ENCODE assay signal across 17 cellular contexts in the genomic region with DNA sequence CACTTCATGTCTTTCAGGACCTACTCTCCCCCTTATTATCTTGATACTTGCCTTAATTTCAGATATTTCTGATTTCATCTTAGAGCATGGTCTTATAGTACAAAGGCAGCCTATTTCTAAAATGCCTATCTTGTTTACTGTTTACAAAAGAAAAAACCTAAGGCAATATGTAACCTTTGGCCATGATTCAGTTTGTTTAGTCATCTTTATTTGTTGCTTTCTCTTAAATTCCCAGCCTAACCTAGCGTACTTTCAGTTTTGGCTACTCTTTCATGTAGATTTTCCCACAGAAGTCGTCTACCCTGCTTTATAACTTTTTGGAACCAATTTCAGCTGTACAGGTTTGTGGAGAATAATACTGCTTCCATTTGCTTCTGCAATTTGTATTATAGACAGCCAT.
"Had no signal": no experiment of that assay in that cellular context is flagged by ENCODE, and none has a peak within 500 bp of the region (broad histone marks: within the 10 kb centered on the region; RNA-seq: fewer than 3 reads in every experiment).

No MANE protein-coding gene starts in this region.

- H3K27ac Mint-ChIP-seq: activated CD8-positive, alpha-beta memory T cell treated with anti-CD3 and anti-CD28 coated beads, Interleukin-2, amount 10 ng/mL, durations not matched to agents 7 days and 5 days; activated naive CD8-positive, alpha-beta T cell had no signal

- H3K9me3 Mint-ChIP-seq: activated T-cell treated with anti-CD3 and anti-CD28 coated beads, Interleukin-2, amount 50 U/mL, for 4 hours had no signal

- H3K4me1 Mint-ChIP-seq: activated CD8-positive, alpha-beta memory T cell treated with anti-CD3 and anti-CD28 coated beads, Interleukin-2, amount 10 ng/mL, durations not matched to agents 7 days and 5 days had no signal

- H3K4me3 Mint-ChIP-seq: activated CD8-positive, alpha-beta memory T cell treated with anti-CD3 and anti-CD28 coated beads, Interleukin-2, amount 10 ng/mL, durations not matched to agents 7 days and 5 days; activated naive CD8-positive, alpha-beta T cell; activated T-cell treated with anti-CD3 and anti-CD28 coated beads, Interleukin-2, amount 50 U/mL, for 4 hours had no signal

- H3K27me3 Mint-ChIP-seq: activated CD8-positive, alpha-beta memory T cell treated with anti-CD3 and anti-CD28 coated beads, Interleukin-2, amount 10 ng/mL, durations not matched to agents 7 days and 5 days; activated naive CD8-positive, alpha-beta T cell had no signal

- ATAC-seq: activated CD8-positive, alpha-beta memory T cell treated with anti-CD3 and anti-CD28 coated beads, Interleukin-2, amount 10 ng/mL, durations not matched to agents 7 days and 5 days; activated T-cell treated with anti-CD3 and anti-CD28 coated beads, Interleukin-2, amount 50 U/mL, for 4 hours; foreskin keratinocyte; heart left ventricle; left lung had no signal

- DNase-seq: activated CD4-positive, alpha-beta T cell treated with anti-CD3 and anti-CD28 coated beads for 1 hour; activated CD4-positive, alpha-beta T cell treated with anti-CD3 and anti-CD28 coated beads, Interleukin-2, amount 50 U/mL, for 48 hours; activated CD8-positive, alpha-beta memory T cell treated with anti-CD3 and anti-CD28 coated beads, Interleukin-2, amount 10 ng/mL, durations not matched to agents 7 days and 5 days; activated gamma-delta T cell; activated T-cell treated with anti-CD3 and anti-CD28 coated beads, Interleukin-2, amount 50 U/mL, for 4 hours; anterior cingulate cortex; colonic mucosa; effector memory CD4-positive, alpha-beta T cell; erythroblast; foreskin keratinocyte; heart left ventricle; islet precursor cell; left lung; stimulated activated CD4-positive, alpha-beta T cell treated with anti-CD3 and anti-CD28 coated beads, Interleukin-15, amount 100 ng/mL, for 24 hours; stimulated activated CD4-positive, alpha-beta T cell treated with anti-CD3 and anti-CD28 coated beads, Interleukin-4, amount 100 ng/mL, for 4 hours; tibial artery had no signal
